ENCODE assay signal across 8 cellular contexts in genomic region chr2:113876503-113877387, GRCh38. TPM values are rescaled to one million over a fixed set of nuclear protein-coding genes. Genes with fewer than 3 reads are reported as not detected.
DNase-seq lines count a peak whose midpoint lies in the region; ATAC-seq lines count a peak whose summit lies in the region.

No MANE protein-coding gene starts in this region.

- DNase-seq in NCI-H2171 treated with DMSO at 0.1 percent for 48 hours (lab: John Stamatoyannopoulos, UW) (peak; percentile 27), NCI-H2171 (lab: John Stamatoyannopoulos, UW) (no peak), right cardiac atrium (peak; percentile 18 to 51 (median 48)), AML-193 (lab: John Stamatoyannopoulos, UW) (no peak)
- DNase-seq in activated CD8-positive, alpha-beta T cell treated with anti-CD3 and anti-CD28 coated beads, Interleukin-2, amount 10 ng/mL, durations not matched to agents 7 days and 5 days, result peak; percentile 89
- peak; percentile 28 to 68 for DNase-seq in stimulated activated CD8-positive, alpha-beta memory T cell treated with anti-CD3 and anti-CD28 coated beads, Interleukin-15, amount 100 ng/mL, for 4 hours (ENCODE audit: low read depth in 2 of 2)

- no peaks in the 10 kb centered on the region for H3K9me3 Mint-ChIP-seq in activated CD8-positive, alpha-beta T cell treated with anti-CD3 and anti-CD28 coated beads, Interleukin-2, amount 10 ng/mL, durations not matched to agents 7 days and 5 days (ENCODE audit: insufficient read depth)

- WGBS in right cardiac atrium, result 80% methylated on average over 19 of the region's 19 CpGs

- intact Hi-C loops in right cardiac atrium (cut with DNase I), result no loop called here

- H3K27ac ChIP-seq in right cardiac atrium (ENCODE audit: low read length), result no peak overlapping the region

- no peaks in the 10 kb centered on the region for H3K9me3 ChIP-seq in right cardiac atrium (ENCODE audit: control insufficient read depth, low read length)

- H3K36me3 Mint-ChIP-seq in activated CD8-positive, alpha-beta T cell treated with anti-CD3 and anti-CD28 coated beads, Interleukin-2, amount 10 ng/mL, durations not matched to agents 7 days and 5 days (ENCODE audit: low read depth), result peaks cover 41% of the 10 kb centered on the region

- H3K4me3 ChIP-seq in right cardiac atrium (ENCODE audit: low read length), result no peak overlapping the region

- H3K27me3 Mint-ChIP-seq in activated CD8-positive, alpha-beta T cell treated with anti-CD3 and anti-CD28 coated beads, Interleukin-2, amount 10 ng/mL, durations not matched to agents 7 days and 5 days (ENCODE audit: low read depth), result no peaks in the 10 kb centered on the region

- H3K27me3 ChIP-seq in right cardiac atrium (ENCODE audit: control insufficient read depth, insufficient read depth), result no peaks in the 10 kb centered on the region

- peak overlapping the region; percentile 52 for H3K4me3 Mint-ChIP-seq in activated CD8-positive, alpha-beta T cell treated with anti-CD3 and anti-CD28 coated beads, Interleukin-2, amount 10 ng/mL, durations not matched to agents 7 days and 5 days

- H3K4me1 ChIP-seq in right cardiac atrium (ENCODE audit: control insufficient read depth, insufficient read depth, low read length), result no peaks in the 10 kb centered on the region

- ATAC-seq in activated CD8-positive, alpha-beta T cell treated with anti-CD3 and anti-CD28 coated beads, Interleukin-2, amount 10 ng/mL, durations not matched to agents 7 days and 5 days, result peak; percentile 94
- ATAC-seq in right cardiac atrium (peak; percentile 35 to 67), GM19324 (IDR thresholded peaks at IDR 0.05; ENCODE audit: low FRiP score, unreplicated experiment) (no peak), HG02970 (IDR thresholded peaks at IDR 0.05; ENCODE audit: low FRiP score, unreplicated experiment) (no peak)

- H3K27ac Mint-ChIP-seq in activated CD8-positive, alpha-beta T cell treated with anti-CD3 and anti-CD28 coated beads, Interleukin-2, amount 10 ng/mL, durations not matched to agents 7 days and 5 days, result peak overlapping the region; percentile 89

- POLR2A ChIA-PET in activated CD8-positive, alpha-beta T cell treated with anti-CD3 and anti-CD28 coated beads, Interleukin-2, amount 10 ng/mL, durations not matched to agents 7 days and 5 days (lab: Charles Lee), result interaction anchor here (0.6 to 2.7 kb wide), 7 partner anchors 11 to 293 kb away, joined by 3 to 25 read pairs (median 4); partner anchors contain the start of gene SLC35F5

- H3K4me1 Mint-ChIP-seq in activated CD8-positive, alpha-beta T cell treated with anti-CD3 and anti-CD28 coated beads, Interleukin-2, amount 10 ng/mL, durations not matched to agents 7 days and 5 days (ENCODE audit: low read depth), result peaks cover 67% of the 10 kb centered on the region

- CTCF ChIA-PET in activated CD8-positive, alpha-beta T cell treated with anti-CD3 and anti-CD28 coated beads, Interleukin-2, amount 10 ng/mL, durations not matched to agents 7 days and 5 days (lab: Charles Lee), result interaction anchor here (0.7 to 2.0 kb wide), 11 partner anchors 8 to 104 kb away, joined by 3 to 10 read pairs (median 4); partner anchors contain the start of gene ACTR3

RNA-seq across cellular contexts. Expression of gene ACTR3, which starts 13.1 kb away (rescaled TPM):
- 100 to 1,000 TPM; 599 to 604 TPM for total RNA-seq in activated CD8-positive, alpha-beta T cell treated with anti-CD3 and anti-CD28 coated beads, Interleukin-2, amount 10 ng/mL, durations not matched to agents 7 days and 5 days
- 100 to 1,000 TPM; 120 to 168 (median 137) TPM for total RNA-seq in right cardiac atrium
- polyA plus RNA-seq in right cardiac atrium, result 42.3 TPM

Comparison
In these comparisons a context has a peak if more than half of its experiments do, and no peak if none do; other contexts are left out.
1. DNase-seq: peak in NCI-H2171 treated with DMSO at 0.1 percent for 48 hours (single experiment), activated CD8-positive, alpha-beta T cell treated with anti-CD3 and anti-CD28 coated beads, Interleukin-2, amount 10 ng/mL, durations not matched to agents 7 days and 5 days (single experiment), right cardiac atrium (3 of 3) and stimulated activated CD8-positive, alpha-beta memory T cell treated with anti-CD3 and anti-CD28 coated beads, Interleukin-15, amount 100 ng/mL, for 4 hours (2 of 2); none in NCI-H2171 (single experiment) and AML-193 (0 of 2).
2. ATAC-seq: peak in activated CD8-positive, alpha-beta T cell treated with anti-CD3 and anti-CD28 coated beads, Interleukin-2, amount 10 ng/mL, durations not matched to agents 7 days and 5 days (single experiment) and right cardiac atrium (2 of 2); none in GM19324 (single experiment) and HG02970 (single experiment).